ENCODE assay signal across 1 cellular context in genomic region chrY:13702718-13703117, GRCh38.
TF ChIP-seq lines count a peak whose summit lies in the region.

No MANE protein-coding gene starts in this region.

TF ChIP-seq in GM23338, 12 proteins besides CTCF, POLR2A, EP300 and RAD21 (continued from another document):
- TF ChIP-seq, protein P1, sequence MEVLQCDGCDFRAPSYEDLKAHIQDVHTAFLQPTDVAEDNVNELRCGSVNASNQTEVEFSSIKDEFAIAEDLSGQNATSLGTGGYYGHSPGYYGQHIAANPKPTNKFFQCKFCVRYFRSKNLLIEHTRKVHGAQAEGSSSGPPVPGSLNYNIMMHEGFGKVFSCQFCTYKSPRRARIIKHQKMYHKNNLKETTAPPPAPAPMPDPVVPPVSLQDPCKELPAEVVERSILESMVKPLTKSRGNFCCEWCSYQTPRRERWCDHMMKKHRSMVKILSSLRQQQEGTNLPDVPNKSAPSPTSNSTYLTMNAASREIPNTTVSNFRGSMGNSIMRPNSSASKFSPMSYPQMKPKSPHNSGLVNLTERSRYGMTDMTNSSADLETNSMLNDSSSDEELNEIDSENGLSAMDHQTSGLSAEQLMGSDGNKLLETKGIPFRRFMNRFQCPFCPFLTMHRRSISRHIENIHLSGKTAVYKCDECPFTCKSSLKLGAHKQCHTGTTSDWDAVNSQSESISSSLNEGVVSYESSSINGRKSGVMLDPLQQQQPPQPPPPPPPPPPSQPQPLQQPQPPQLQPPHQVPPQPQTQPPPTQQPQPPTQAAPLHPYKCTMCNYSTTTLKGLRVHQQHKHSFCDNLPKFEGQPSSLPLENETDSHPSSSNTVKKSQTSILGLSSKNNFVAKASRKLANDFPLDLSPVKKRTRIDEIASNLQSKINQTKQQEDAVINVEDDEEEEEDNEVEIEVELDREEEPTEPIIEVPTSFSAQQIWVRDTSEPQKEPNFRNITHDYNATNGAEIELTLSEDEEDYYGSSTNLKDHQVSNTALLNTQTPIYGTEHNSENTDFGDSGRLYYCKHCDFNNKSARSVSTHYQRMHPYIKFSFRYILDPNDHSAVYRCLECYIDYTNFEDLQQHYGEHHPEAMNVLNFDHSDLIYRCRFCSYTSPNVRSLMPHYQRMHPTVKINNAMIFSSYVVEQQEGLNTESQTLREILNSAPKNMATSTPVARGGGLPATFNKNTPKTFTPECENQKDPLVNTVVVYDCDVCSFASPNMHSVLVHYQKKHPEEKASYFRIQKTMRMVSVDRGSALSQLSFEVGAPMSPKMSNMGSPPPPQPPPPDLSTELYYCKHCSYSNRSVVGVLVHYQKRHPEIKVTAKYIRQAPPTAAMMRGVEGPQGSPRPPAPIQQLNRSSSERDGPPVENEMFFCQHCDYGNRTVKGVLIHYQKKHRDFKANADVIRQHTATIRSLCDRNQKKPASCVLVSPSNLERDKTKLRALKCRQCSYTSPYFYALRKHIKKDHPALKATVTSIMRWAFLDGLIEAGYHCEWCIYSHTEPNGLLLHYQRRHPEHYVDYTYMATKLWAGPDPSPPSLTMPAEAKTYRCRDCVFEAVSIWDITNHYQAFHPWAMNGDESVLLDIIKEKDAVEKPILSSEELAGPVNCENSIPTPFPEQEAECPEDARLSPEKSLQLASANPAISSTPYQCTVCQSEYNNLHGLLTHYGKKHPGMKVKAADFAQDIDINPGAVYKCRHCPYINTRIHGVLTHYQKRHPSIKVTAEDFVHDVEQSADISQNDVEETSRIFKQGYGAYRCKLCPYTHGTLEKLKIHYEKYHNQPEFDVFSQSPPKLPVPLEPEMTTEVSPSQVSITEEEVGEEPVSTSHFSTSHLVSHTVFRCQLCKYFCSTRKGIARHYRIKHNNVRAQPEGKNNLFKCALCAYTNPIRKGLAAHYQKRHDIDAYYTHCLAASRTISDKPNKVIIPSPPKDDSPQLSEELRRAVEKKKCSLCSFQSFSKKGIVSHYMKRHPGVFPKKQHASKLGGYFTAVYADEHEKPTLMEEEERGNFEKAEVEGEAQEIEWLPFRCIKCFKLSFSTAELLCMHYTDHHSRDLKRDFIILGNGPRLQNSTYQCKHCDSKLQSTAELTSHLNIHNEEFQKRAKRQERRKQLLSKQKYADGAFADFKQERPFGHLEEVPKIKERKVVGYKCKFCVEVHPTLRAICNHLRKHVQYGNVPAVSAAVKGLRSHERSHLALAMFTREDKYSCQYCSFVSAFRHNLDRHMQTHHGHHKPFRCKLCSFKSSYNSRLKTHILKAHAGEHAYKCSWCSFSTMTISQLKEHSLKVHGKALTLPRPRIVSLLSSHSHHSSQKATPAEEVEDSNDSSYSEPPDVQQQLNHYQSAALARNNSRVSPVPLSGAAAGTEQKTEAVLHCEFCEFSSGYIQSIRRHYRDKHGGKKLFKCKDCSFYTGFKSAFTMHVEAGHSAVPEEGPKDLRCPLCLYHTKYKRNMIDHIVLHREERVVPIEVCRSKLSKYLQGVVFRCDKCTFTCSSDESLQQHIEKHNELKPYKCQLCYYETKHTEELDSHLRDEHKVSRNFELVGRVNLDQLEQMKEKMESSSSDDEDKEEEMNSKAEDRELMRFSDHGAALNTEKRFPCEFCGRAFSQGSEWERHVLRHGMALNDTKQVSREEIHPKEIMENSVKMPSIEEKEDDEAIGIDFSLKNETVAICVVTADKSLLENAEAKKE (CRISPR knock-in tag; IDR thresholded peaks at IDR 0.05): no peak
- TF ChIP-seq ZNF331 (CRISPR knock-in tag; IDR thresholded peaks at IDR 0.05; ENCODE audit: low read depth) (no peak), CREB1 (CRISPR knock-in tag; IDR thresholded peaks at IDR 0.05; ENCODE audit: low read depth) (no peak), ZNF114 (CRISPR knock-in tag; IDR thresholded peaks at IDR 0.05) (no peak), NANOG (IDR thresholded peaks at IDR 0.05; ENCODE audit: borderline replicate concordance) (no peak), JUNB (IDR thresholded peaks at IDR 0.05; ENCODE audit: unreplicated experiment) (no peak)
TF ChIP-seq in GM23338: peak in this region for 0.
